1 cellular context compared by ENCODE assay signal in the genomic region with DNA sequence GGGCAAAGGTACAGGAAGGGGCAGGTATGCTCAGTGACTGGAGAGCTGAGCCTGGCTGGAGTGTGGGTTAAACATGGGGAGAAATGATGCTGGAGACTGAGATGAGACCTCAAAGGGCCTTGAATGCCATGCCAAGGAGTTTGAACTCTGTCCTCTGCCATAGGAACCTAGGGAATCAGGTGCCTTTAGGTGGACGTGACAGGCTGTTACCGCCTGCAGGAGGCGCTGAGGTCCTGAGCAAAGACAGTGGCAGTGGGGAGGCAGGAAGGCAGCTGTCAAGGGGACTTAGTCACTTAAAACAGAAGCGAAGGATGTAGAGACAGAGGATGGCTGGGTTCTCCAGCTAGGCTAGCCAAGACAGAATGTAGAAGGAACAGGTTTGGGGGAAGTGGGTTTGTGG.
TF ChIP-seq lines count a peak whose summit lies in the region.

No MANE protein-coding gene starts in this region.

TF ChIP-seq in SK-N-SH treated with all-trans-retinoic acid at 6 μM for 48 hours, 23 proteins besides CTCF, POLR2A, EP300 and RAD21 (continued from another document):
- TF ChIP-seq, protein P1, sequence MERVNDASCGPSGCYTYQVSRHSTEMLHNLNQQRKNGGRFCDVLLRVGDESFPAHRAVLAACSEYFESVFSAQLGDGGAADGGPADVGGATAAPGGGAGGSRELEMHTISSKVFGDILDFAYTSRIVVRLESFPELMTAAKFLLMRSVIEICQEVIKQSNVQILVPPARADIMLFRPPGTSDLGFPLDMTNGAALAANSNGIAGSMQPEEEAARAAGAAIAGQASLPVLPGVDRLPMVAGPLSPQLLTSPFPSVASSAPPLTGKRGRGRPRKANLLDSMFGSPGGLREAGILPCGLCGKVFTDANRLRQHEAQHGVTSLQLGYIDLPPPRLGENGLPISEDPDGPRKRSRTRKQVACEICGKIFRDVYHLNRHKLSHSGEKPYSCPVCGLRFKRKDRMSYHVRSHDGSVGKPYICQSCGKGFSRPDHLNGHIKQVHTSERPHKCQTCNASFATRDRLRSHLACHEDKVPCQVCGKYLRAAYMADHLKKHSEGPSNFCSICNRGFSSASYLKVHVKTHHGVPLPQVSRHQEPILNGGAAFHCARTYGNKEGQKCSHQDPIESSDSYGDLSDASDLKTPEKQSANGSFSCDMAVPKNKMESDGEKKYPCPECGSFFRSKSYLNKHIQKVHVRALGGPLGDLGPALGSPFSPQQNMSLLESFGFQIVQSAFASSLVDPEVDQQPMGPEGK (CRISPR knock-in tag; IDR thresholded peaks at IDR 0.05; ENCODE audit: borderline replicate concordance), result no peak
- TF ChIP-seq ZFP30 (CRISPR knock-in tag; IDR thresholded peaks at IDR 0.05), result no peak
- TF ChIP-seq OSR1 (CRISPR knock-in tag; IDR thresholded peaks at IDR 0.05), result no peak
